15 cellular contexts compared by ENCODE assay signal in genomic region chr5:60993875-60994571, GRCh38.
"Had no signal": no experiment of that assay in that cellular context is flagged by ENCODE, and none has a peak within 500 bp of the region (broad histone marks: within the 10 kb centered on the region; RNA-seq: fewer than 3 reads in every experiment).

No MANE protein-coding gene starts in this region.

- ATAC-seq: activated naive CD4-positive, alpha-beta T cell treated with anti-CD3 and anti-CD28 coated beads, Interleukin-2, amount 50 U/mL, for 72 hours; activated T-helper 17 cell treated with anti-CD3 and anti-CD28 coated beads, Interleukin-2, amount 50 U/mL, for 72 hours; stimulated activated naive CD8-positive, alpha-beta T cell treated with anti-CD3 and anti-CD28 coated beads, Interleukin-15, Interleukin-2, amounts not matched to agents 100 U/mL and 50 U/mL, for 24 hours; upper lobe of right lung; WTC11 had no signal

- H3K9me3 ChIP-seq: colonic mucosa, upper lobe of right lung had no signal

- H3K4me1 ChIP-seq: colonic mucosa, upper lobe of right lung had no signal

- H3K27me3 ChIP-seq: colonic mucosa, sigmoid colon, upper lobe of right lung had no signal

- H3K4me3 ChIP-seq: colonic mucosa, sigmoid colon, upper lobe of right lung had no signal

- DNase-seq: activated CD4-positive, alpha-beta T cell treated with anti-CD3 and anti-CD28 coated beads, Interleukin-2, amount 50 U/mL, for 4 hours; activated CD8-positive, alpha-beta memory T cell treated with anti-CD3 and anti-CD28 coated beads for 24 hours; activated CD8-positive, alpha-beta memory T cell treated with anti-CD3 and anti-CD28 coated beads, Interleukin-2, amount 50 U/mL, for 4 hours; activated T-cell treated with anti-CD3 and anti-CD28 coated beads, Interleukin-2, amount 50 U/mL, for 24 hours; colonic mucosa; midbrain; sigmoid colon; stimulated activated CD4-positive, alpha-beta T cell treated with anti-CD3 and anti-CD28 coated beads, Interleukin-4, amount 100 ng/mL, for 24 hours; stimulated activated naive CD8-positive, alpha-beta T cell treated with anti-CD3 and anti-CD28 coated beads, Interleukin-15, Interleukin-2, amounts not matched to agents 100 U/mL and 50 U/mL, for 24 hours; T1000; upper lobe of right lung had no signal

- H3K27ac ChIP-seq: colonic mucosa, epithelial cell of prostate, sigmoid colon, upper lobe of right lung had no signal

- H3K36me3 ChIP-seq: colonic mucosa, sigmoid colon, upper lobe of right lung had no signal
